Comparison of ENCODE assay signal across 26 cellular contexts in genomic region chr15:55652909-55653495, GRCh38.
DNase-seq lines count a peak whose midpoint lies in the region; ATAC-seq, FAIRE-seq and TF ChIP-seq lines count a peak whose summit lies in the region.
"Had no signal": no experiment of that assay in that cellular context is flagged by ENCODE, and none has a peak within 500 bp of the region (broad histone marks: within the 10 kb centered on the region; RNA-seq: fewer than 3 reads in every experiment).

No MANE protein-coding gene starts in this region.

- H2BK120ac ChIP-seq in neuronal stem cell (ENCODE audit: low read depth, low read length) = no peak overlapping the region

- DNase-seq in WTC11 (ENCODE audit: low spot score) = no peak
- no peak for DNase-seq in kidney
- DNase-seq in neuronal stem cell (ENCODE audit: low spot score) = peak; percentile 47
- DNase-seq in A673 (ENCODE audit: low spot score) = no peak
- no peak for DNase-seq in activated CD4-positive, alpha-beta T cell treated with anti-CD3 and anti-CD28 coated beads, Interleukin-2, amount 50 U/mL, for 48 hours
- no peak for DNase-seq in activated T-cell treated with anti-CD3 and anti-CD28 coated beads for 4 hours
- DNase-seq in GM23248 = no peak
- DNase-seq: Caco-2; CD8-positive, alpha-beta T cell; GDM1; H9; KG1; MG63; NCI-H1105 treated with DMSO at 0.1 percent for 48 hours; NCI-H146; NCI-H1930; NCI-H446; NCI-H524 treated with DMSO at 0.1 percent for 48 hours; NCI-H774; SK-N-SH had no signal

- intact Hi-C loops in kidney (cut with DNase I) (no loop called here), A673 (cut with micrococcal nuclease; ENCODE audit: unreplicated experiment) (loop anchor here (5.0 kb wide), 1 partner anchor 89 kb away; the partner anchor contains the start of gene PRTG)

- CTCF ChIA-PET in WTC11 (lab: Charles Lee) = interaction anchor here (0.7 to 4.0 kb wide), 6 partner anchors 11 to 193 kb away, joined by 3 to 13 read pairs (median 6); no protein-coding TSS in a partner anchor
- CTCF ChIA-PET in A673 (lab: Charles Lee) = no interaction called here

- H4K8ac ChIP-seq in neuronal stem cell (ENCODE audit: low read depth, low read length) = no peak overlapping the region

- no peak overlapping the region for H2BK15ac ChIP-seq in neuronal stem cell (ENCODE audit: low read length)

- no peak overlapping the region for H3K18ac ChIP-seq in neuronal stem cell (ENCODE audit: low read length)

- H3K36me3 ChIP-seq in kidney (ENCODE audit: control insufficient read depth in 1 of 2, insufficient read depth in 2 of 2, low read length in 2 of 2) = no peaks in the 10 kb centered on the region
- H3K36me3 ChIP-seq in neuronal stem cell (replicated peaks in 1 of 2; ENCODE audit: control insufficient read depth in 2 of 2, insufficient read depth in 2 of 2, low read length in 2 of 2) = peaks cover 6 to 84% of the 10 kb centered on the region in 2 donors
- no peaks in the 10 kb centered on the region for H3K36me3 ChIP-seq in A673 (ENCODE audit: insufficient read depth, low read length, poor library complexity, severe bottlenecking)
- no peaks in the 10 kb centered on the region for H3K36me3 ChIP-seq in GM23248 (ENCODE audit: low read depth)
- H3K36me3 ChIP-seq: MG63 had no signal

- no CpG with 5 or more reads among the region's 3 CpGs for WGBS in neuronal stem cell (ENCODE audit: extremely low coverage in 2 of 2, insufficient read length in 2 of 2, insufficient replicate concordance in 1 of 2), 2 donors
- WGBS in GM23248 (ENCODE audit: low coverage in 1 of 2, low lambda C conversion rate in 2 of 2, missing lambda C conversion rate in 2 of 2), 2 experiments = 86 to 89% methylated on average over 3 of the region's 3 CpGs

- no peak overlapping the region for H3K23ac ChIP-seq in neuronal stem cell (ENCODE audit: low read depth, low read length, poor library complexity)

- FAIRE-seq in G401.6 (lab: Jason Lieb, UNC) (peak; percentile 92), kidney (lab: Jason Lieb, UNC) (peak; percentile 33)
- FAIRE-seq: GM12892, GM19239, HTR-8/SVneo had no signal

- no peaks in the 10 kb centered on the region for H3K36me3 Mint-ChIP-seq in WTC11
- H3K36me3 Mint-ChIP-seq: CD8-positive, alpha-beta T cell had no signal

- H4K91ac ChIP-seq in neuronal stem cell (ENCODE audit: low read depth, low read length, poor library complexity) = no peak overlapping the region

- no peak overlapping the region for H3K27ac Mint-ChIP-seq in WTC11
- H3K27ac Mint-ChIP-seq: B cell; CD8-positive, alpha-beta T cell had no signal

- 0 out of 2 replicates have a peak, but pooled peaks have one; percentile 24 for ATAC-seq in WTC11
- ATAC-seq: CD8-positive, alpha-beta T cell had no signal

- no peak overlapping the region for H3K27ac ChIP-seq in kidney (ENCODE audit: low read depth in 2 of 2, low read length in 2 of 2)
- peak overlapping the region; percentile 67 for H3K27ac ChIP-seq in neuronal stem cell (replicated peaks; ENCODE audit: low read length)
- H3K27ac ChIP-seq in A673 (ENCODE audit: low read depth, low read length, poor library complexity, severe bottlenecking) = no peak overlapping the region
- H3K27ac ChIP-seq in GM23248 = no peak overlapping the region
- H3K27ac ChIP-seq: C4-2B had no signal

- H3K79me2 ChIP-seq in GM23248 (ENCODE audit: insufficient read depth) = no peaks in the 10 kb centered on the region

- no peak overlapping the region for H2BK12ac ChIP-seq in neuronal stem cell (ENCODE audit: low read length)

- BruUV-seq in A673 (replicated peaks; lab: Mats Ljungman, UMichigan) = no TSS peak

- no peak overlapping the region for H2AK5ac ChIP-seq in neuronal stem cell (ENCODE audit: low read depth, low read length)

- peaks cover 22% of the 10 kb centered on the region for H3K4me1 Mint-ChIP-seq in WTC11
- H3K4me1 Mint-ChIP-seq: B cell had no signal

- H3K4me3 ChIP-seq in kidney (ENCODE audit: low read length in 2 of 2) (no peak overlapping the region), neuronal stem cell (ENCODE audit: low read length in 2 of 2) (peak overlapping the region in 1 of 2 donors; percentile 14), A673 (ENCODE audit: low read depth, low read length, poor library complexity, severe bottlenecking) (no peak overlapping the region), GM23248 (no peak overlapping the region)
- H3K4me3 ChIP-seq: MG63 had no signal

- H3K9me3 Mint-ChIP-seq in WTC11 = no peaks in the 10 kb centered on the region
- H3K9me3 Mint-ChIP-seq: CD8-positive, alpha-beta T cell; H9 had no signal

- no peaks in the 10 kb centered on the region for H3K79me1 ChIP-seq in neuronal stem cell (ENCODE audit: low read depth, low read length)

- in situ Hi-C loops in GM23248 (cut with MboI) = no loop called here

- no peak overlapping the region for H2BK5ac ChIP-seq in neuronal stem cell (ENCODE audit: low read length)

- no peaks in the 10 kb centered on the region for H3K9me2 ChIP-seq in GM23248 (ENCODE audit: insufficient read depth)
- H3K9me2 ChIP-seq: SK-N-SH had no signal

- no peak overlapping the region for H3K4me3 Mint-ChIP-seq in WTC11
- H3K4me3 Mint-ChIP-seq: B cell; CD8-positive, alpha-beta T cell; H9 had no signal

- no peak overlapping the region for H3K4ac ChIP-seq in neuronal stem cell (ENCODE audit: low read length)

- peaks cover 6% of the 10 kb centered on the region for H3K27me3 Mint-ChIP-seq in WTC11 (ENCODE audit: low read depth)
- H3K27me3 Mint-ChIP-seq: B cell had no signal

- H3K4me1 ChIP-seq in kidney (ENCODE audit: control insufficient read depth in 1 of 2, insufficient read depth in 1 of 2, low read depth in 1 of 2, low read length in 2 of 2) (no peaks in the 10 kb centered on the region), neuronal stem cell (ENCODE audit: control insufficient read depth in 2 of 2, insufficient read depth in 1 of 2, low read depth in 1 of 2, low read length in 2 of 2) (peaks cover 14 to 49% of the 10 kb centered on the region in 2 donors), A673 (ENCODE audit: insufficient read depth, low read length, poor library complexity, severe bottlenecking) (no peaks in the 10 kb centered on the region), GM23248 (ENCODE audit: insufficient read depth) (no peaks in the 10 kb centered on the region; the same call in 1 of the 2 replicates)

- POLR2A ChIA-PET in WTC11 (lab: Charles Lee) (interaction anchor here (0.7 kb wide), 1 partner anchor 10 kb away, joined by 5 read pairs; no protein-coding TSS in a partner anchor), A673 (lab: Charles Lee; ENCODE audit: low non-redundant PET) (no interaction called here)

- no peaks in the 10 kb centered on the region for H4K20me1 ChIP-seq in GM23248 (ENCODE audit: insufficient read depth)

- TF ChIP-seq CTCF in WTC11 (IDR thresholded peaks at IDR 0.05) = no peak
- TF ChIP-seq CTCF in kidney (IDR thresholded peaks at IDR 0.05; ENCODE audit: borderline replicate concordance, extremely low read depth, insufficient read depth) = no peak
- TF ChIP-seq CTCF in A673 (conservative IDR thresholded peaks at IDR 0.05; ENCODE audit: low read depth, low read length) = no peak

- H2AFZ ChIP-seq in neuronal stem cell (ENCODE audit: low read length) (no peak overlapping the region), GM23248 (no peak overlapping the region)

- H3F3A ChIP-seq in GM23248 (ENCODE audit: insufficient read depth) = peaks cover 8% of the 10 kb centered on the region; the same call in 1 of the 2 replicates

- no peak overlapping the region for H3K9ac ChIP-seq in kidney (ENCODE audit: low read length in 2 of 2)
- no peak overlapping the region for H3K9ac ChIP-seq in neuronal stem cell (ENCODE audit: low read depth, low read length, poor library complexity)
- H3K9ac ChIP-seq in GM23248 = no peak overlapping the region
- H3K9ac ChIP-seq: SK-N-SH had no signal

- no peaks in the 10 kb centered on the region for H3K27me3 ChIP-seq in neuronal stem cell (ENCODE audit: control insufficient read depth in 3 of 3, insufficient read depth in 3 of 3, low read depth in 1 of 3, low read length in 3 of 3)
- H3K27me3 ChIP-seq in A673 (replicated peaks; ENCODE audit: insufficient read depth, low read depth, low read length, poor library complexity) = no peaks in the 10 kb centered on the region
- H3K27me3 ChIP-seq in GM23248 (replicated peaks; ENCODE audit: insufficient read depth) = no peaks in the 10 kb centered on the region
- H3K27me3 ChIP-seq: MG63 had no signal

- H3K9me3 ChIP-seq in kidney (ENCODE audit: control insufficient read depth in 1 of 2, low read length in 2 of 2) (no peaks in the 10 kb centered on the region), neuronal stem cell (replicated peaks in 1 of 2; ENCODE audit: control insufficient read depth in 2 of 2, insufficient read depth in 1 of 2, low read depth in 1 of 2, low read length in 2 of 2) (no peaks in the 10 kb centered on the region), A673 (ENCODE audit: low read depth, low read length, poor library complexity, severe bottlenecking) (no peaks in the 10 kb centered on the region), GM23248 (ENCODE audit: low read depth) (no peaks in the 10 kb centered on the region)
- H3K9me3 ChIP-seq: Caco-2, MG63, SK-N-SH had no signal

- H3K4me2 ChIP-seq in neuronal stem cell (ENCODE audit: insufficient read depth, low read length, poor library complexity, severe bottlenecking) (peak overlapping the region; percentile 58), GM23248 (ENCODE audit: unreplicated experiment) (no peak overlapping the region)
- H3K4me2 ChIP-seq: SK-N-SH had no signal

- no peak overlapping the region for H3K14ac ChIP-seq in neuronal stem cell (ENCODE audit: low read length)

TF ChIP-seq in WTC11, 78 proteins besides CTCF, POLR2A, EP300 and RAD21 (continues in another document):
- no peak for TF ChIP-seq IRF2 (CRISPR knock-in tag; IDR thresholded peaks at IDR 0.05; ENCODE audit: borderline replicate concordance, low read depth)
- TF ChIP-seq ATF6 (CRISPR knock-in tag; IDR thresholded peaks at IDR 0.05) = no peak
- no peak for TF ChIP-seq ATF1 (CRISPR knock-in tag; IDR thresholded peaks at IDR 0.05)
- no peak for TF ChIP-seq ZNF138 (CRISPR knock-in tag; conservative IDR thresholded peaks at IDR 0.05)
